9 cellular contexts compared by ENCODE assay signal in genomic region chr1:172699111-172699510, GRCh38. TPM values are rescaled to one million over a fixed set of nuclear protein-coding genes. Genes with fewer than 3 reads are reported as not detected.
A peak's percentile ranks its signal among the peaks of the same experiment; 100 is the strongest.
DNase-seq lines count a peak whose midpoint lies in the region; ATAC-seq and TF ChIP-seq lines count a peak whose summit lies in the region.
"Had no signal": no experiment of that assay in that cellular context is flagged by ENCODE, and none has a peak within 500 bp of the region (broad histone marks: within the 10 kb centered on the region; RNA-seq: fewer than 3 reads in every experiment).

No MANE protein-coding gene starts in this region.

- peak; percentile 73 for ATAC-seq in HG02759 (IDR thresholded peaks at IDR 0.05; ENCODE audit: unreplicated experiment)
- ATAC-seq in T-cell (replicated peaks in 1 of 4) = peak; percentile 90 to 95 (median 94)
- no peak for ATAC-seq in GM18873 (IDR thresholded peaks at IDR 0.05; ENCODE audit: low FRiP score, unreplicated experiment)
- no peak for ATAC-seq in gastrocnemius medialis

- H3K27ac Mint-ChIP-seq in T-cell (peak overlapping the region in 1 of 2 donors; percentile 95), progenitor cell of endocrine pancreas (peak overlapping the region; percentile 1)
- H3K27ac Mint-ChIP-seq in activated naive CD8-positive, alpha-beta T cell treated with anti-CD3 and anti-CD28 coated beads for 36 hours = peak overlapping the region; percentile 94

- H3K9me3 Mint-ChIP-seq in T-cell (no peaks in the 10 kb centered on the region), progenitor cell of endocrine pancreas (ENCODE audit: low read depth) (no peaks in the 10 kb centered on the region)
- peaks cover 2% of the 10 kb centered on the region for H3K9me3 Mint-ChIP-seq in activated naive CD8-positive, alpha-beta T cell treated with anti-CD3 and anti-CD28 coated beads for 36 hours

- H3K4me1 Mint-ChIP-seq in T-cell (peaks cover 0 to 55% (median 0%) of the 10 kb centered on the region in 3 donors), progenitor cell of endocrine pancreas (ENCODE audit: low read depth) (no peaks in the 10 kb centered on the region)
- peaks cover 46% of the 10 kb centered on the region for H3K4me1 Mint-ChIP-seq in activated naive CD8-positive, alpha-beta T cell treated with anti-CD3 and anti-CD28 coated beads for 36 hours

- peak overlapping the region; percentile 41 to 76 (median 53) for H3K4me3 Mint-ChIP-seq in T-cell
- H3K4me3 Mint-ChIP-seq in activated naive CD8-positive, alpha-beta T cell treated with anti-CD3 and anti-CD28 coated beads for 36 hours = peak overlapping the region; percentile 47
- no peak overlapping the region for H3K4me3 Mint-ChIP-seq in progenitor cell of endocrine pancreas (ENCODE audit: low read depth)

- H3K27me3 ChIP-seq in gastrocnemius medialis = no peaks in the 10 kb centered on the region

- no peak overlapping the region for H3K4me3 ChIP-seq in gastrocnemius medialis

- H3K27me3 Mint-ChIP-seq in T-cell (no peaks in the 10 kb centered on the region), progenitor cell of endocrine pancreas (no peaks in the 10 kb centered on the region)
- H3K27me3 Mint-ChIP-seq in activated naive CD8-positive, alpha-beta T cell treated with anti-CD3 and anti-CD28 coated beads for 36 hours = no peaks in the 10 kb centered on the region

- in situ Hi-C loops in gastrocnemius medialis (cut with MboI; ENCODE audit: low sequenced_read_pairs in 4 of 4) = no loop called here

- no peaks in the 10 kb centered on the region for H3K36me3 ChIP-seq in gastrocnemius medialis

- no peak for TF ChIP-seq POLR2A in gastrocnemius medialis (IDR thresholded peaks at IDR 0.05)

- H3K4me1 ChIP-seq in gastrocnemius medialis = peaks cover 4 to 6% of the 10 kb centered on the region in 2 donors

- no peak overlapping the region for H3K27ac ChIP-seq in gastrocnemius medialis

- no peaks in the 10 kb centered on the region for H3K9me3 ChIP-seq in gastrocnemius medialis

- TF ChIP-seq CTCF in progenitor cell of endocrine pancreas (IDR thresholded peaks at IDR 0.05; ENCODE audit: unreplicated experiment) (no peak), gastrocnemius medialis (IDR thresholded peaks at IDR 0.05 in 4 of 5, conservative IDR thresholded peaks at IDR 0.05 in 1 of 5) (no peak)

- H3K36me3 Mint-ChIP-seq in T-cell = no peaks in the 10 kb centered on the region
- peaks cover 9% of the 10 kb centered on the region for H3K36me3 Mint-ChIP-seq in activated naive CD8-positive, alpha-beta T cell treated with anti-CD3 and anti-CD28 coated beads for 36 hours
- no peaks in the 10 kb centered on the region for H3K36me3 Mint-ChIP-seq in progenitor cell of endocrine pancreas (ENCODE audit: insufficient read depth)

- CTCF ChIA-PET in T-cell (lab: Charles Lee) = interaction anchor here in 1 of 2 donors (0.7 to 3.5 kb wide), 3 partner anchors 18 to 20 kb away, joined by 3 to 10 read pairs (median 6); no protein-coding TSS in a partner anchor

- DNase-seq in ELR (ENCODE audit: low read depth) (peak; percentile 90), T-cell (peak; percentile 46 to 79 (median 68)), progenitor cell of endocrine pancreas (ENCODE audit: low spot score, unreplicated experiment) (no peak), NCI-H345 (lab: John Stamatoyannopoulos, UW) (no peak), gastrocnemius medialis (no peak)
- DNase-seq in activated naive CD8-positive, alpha-beta T cell treated with anti-CD3 and anti-CD28 coated beads for 36 hours = peak; percentile 72

- intact Hi-C loops in gastrocnemius medialis (cut with DNase I; ENCODE audit: low total_unique reads) = no loop called here

- POLR2A ChIA-PET in T-cell (lab: Charles Lee) = interaction anchor here in 1 of 2 donors (0.8 to 1.1 kb wide), 2 partner anchors 9 to 37 kb away, joined by 3 to 6 read pairs; no protein-coding TSS in a partner anchor

RNA-seq across cellular contexts. Expression of gene FASLG, which starts 40.2 kb away (rescaled TPM):
- 1 to 10 TPM in 4 of 5 donors, under 1 TPM in 1; 0.70 to 5.2 (median 3.4) TPM for total RNA-seq in T-cell
- 10 to 100 TPM; 11.8 to 12.5 TPM for total RNA-seq in activated naive CD8-positive, alpha-beta T cell treated with anti-CD3 and anti-CD28 coated beads for 36 hours
- not detected in 2 replicates for total RNA-seq in progenitor cell of endocrine pancreas
- total RNA-seq in gastrocnemius medialis = not detected
- total RNA-seq: fibroblast of villous mesenchyme had no signal

Comparison
In these comparisons a context has a peak if more than half of its experiments do, and no peak if none do; other contexts are left out.
1. DNase-seq: peak in ELR (single experiment), T-cell (34 of 34) and activated naive CD8-positive, alpha-beta T cell treated with anti-CD3 and anti-CD28 coated beads for 36 hours (single experiment); none in progenitor cell of endocrine pancreas (single experiment), NCI-H345 (single experiment) and gastrocnemius medialis (0 of 2).
2. ATAC-seq: peak in HG02759 (single experiment) and T-cell (4 of 4); none in GM18873 (single experiment) and gastrocnemius medialis (0 of 2).